Comparison of ENCODE assay signal across 15 cellular contexts in the genomic region with DNA sequence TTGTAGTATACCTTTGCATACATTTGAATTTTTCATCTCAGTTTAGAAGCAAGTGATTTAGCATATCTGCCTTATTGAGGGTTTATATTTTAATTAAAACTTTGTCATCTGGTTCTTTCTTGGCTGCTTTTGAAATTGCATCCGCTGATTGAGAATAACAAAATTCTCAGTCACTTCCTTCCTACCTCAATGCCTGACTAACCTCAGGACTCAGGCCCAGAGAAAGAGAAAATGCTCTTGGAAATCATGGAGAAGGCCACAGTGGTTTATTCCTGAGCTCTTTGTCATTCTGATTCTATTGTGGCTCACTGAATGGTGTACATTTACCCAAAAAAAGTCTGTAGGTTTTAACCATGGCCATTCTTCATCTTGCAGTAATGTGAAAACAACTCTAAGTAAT.
A peak's percentile ranks its signal among the peaks of the same experiment; 100 is the strongest.
DNase-seq lines count a peak whose midpoint lies in the region; ATAC-seq, FAIRE-seq and TF ChIP-seq lines count a peak whose summit lies in the region.
"Had no signal": no experiment of that assay in that cellular context is flagged by ENCODE, and none has a peak within 500 bp of the region (broad histone marks: within the 10 kb centered on the region; RNA-seq: fewer than 3 reads in every experiment).

No MANE protein-coding gene starts in this region.

- no peak for TF ChIP-seq CTCF in K562 (IDR thresholded peaks at IDR 0.05 in 2 of 3, conservative IDR thresholded peaks at IDR 0.05 in 1 of 3; ENCODE audit: insufficient read depth in 2 of 3, low read depth in 1 of 3, low read length in 3 of 3)

- in situ Hi-C loops in K562 (cut with MboI) = loop anchor here (5.0 kb wide), 1 partner anchor 151 kb away; no protein-coding TSS in a partner anchor

- no peak overlapping the region for H3K4me3 Mint-ChIP-seq in T-helper 17 cell
- H3K4me3 Mint-ChIP-seq: activated naive CD8-positive, alpha-beta T cell had no signal

- peak overlapping the region in 9 of 11 experiments; percentile 17 to 62 (median 49); a peak in 14 of 22 replicates for H3K4me2 ChIP-seq in BLaER1 treated with 17β-estradiol and CSF1 and Interleukin-3, amounts not matched to agents 10 nM and 100 nM
- no peak overlapping the region for H3K4me2 ChIP-seq in K562 (ENCODE audit: insufficient read depth, low read length)

- H3K27me3 Mint-ChIP-seq in T-helper 17 cell = no peaks in the 10 kb centered on the region

- CTCF ChIA-PET in K562 (lab: Yijun Ruan, JAX; ENCODE audit: low intra/inter-chr PET ratio) = interaction anchor here (1.6 kb wide), 1 partner anchor 149 kb away, joined by 7 read pairs; no protein-coding TSS in a partner anchor

- H3K4me1 ChIP-seq in BLaER1 treated with 17β-estradiol and CSF1 and Interleukin-3, amounts not matched to agents 10 nM and 100 nM = peaks cover 10 to 20% (median 16%) of the 10 kb centered on the region in 10 experiments; a peak in 18 of 20 replicates
- peaks cover 0 to 9% of the 10 kb centered on the region in 2 experiments; a peak in 2 of 5 replicates for H3K4me1 ChIP-seq in K562 (replicated peaks in 1 of 2; ENCODE audit: control insufficient read depth in 2 of 2, insufficient read depth in 2 of 2, low read length in 2 of 2)

- peak overlapping the region in 3 of 11 experiments; percentile 1 to 31 (median 29); a peak in 3 of 22 replicates for H3K27ac ChIP-seq in BLaER1 treated with 17β-estradiol and CSF1 and Interleukin-3, amounts not matched to agents 10 nM and 100 nM
- H3K27ac ChIP-seq in K562 (ENCODE audit: extremely low read depth, low read depth, low read length) = no peak overlapping the region
- H3K27ac ChIP-seq: C4-2B, heart left ventricle, RWPE1 had no signal

- 45% methylated on average over 1 of the region's 1 CpG for WGBS in K562 (ENCODE audit: insufficient coverage, low coverage, missing lambda C conversion rate)

- peak overlapping the region in 1 of 11 experiments; percentile 41; a peak in 1 of 22 replicates for H3K9ac ChIP-seq in BLaER1 treated with 17β-estradiol and CSF1 and Interleukin-3, amounts not matched to agents 10 nM and 100 nM
- no peak overlapping the region for H3K9ac ChIP-seq in K562 (ENCODE audit: insufficient read depth in 1 of 2, low read depth in 2 of 2, low read length in 2 of 2)

- no peak for TF ChIP-seq EP300 in K562 (IDR thresholded peaks at IDR 0.05; ENCODE audit: low read length)

- FAIRE-seq in K562 (lab: Jason Lieb, UNC) = no peak

- no peak overlapping the region for H3K27ac Mint-ChIP-seq in T-helper 17 cell
- H3K27ac Mint-ChIP-seq: activated naive CD8-positive, alpha-beta T cell had no signal

- no peak for TF ChIP-seq POLR2A in K562 (conservative IDR thresholded peaks at IDR 0.05)

- no TSS peak for BruUV-seq in K562 (replicated peaks; lab: Mats Ljungman, UMichigan)

- DNase-seq in HS-5 (ENCODE audit: low read depth) = peak; percentile 23
- DNase-seq in K562 (ENCODE audit: extremely low read depth in 1 of 4, low spot score in 3 of 4) = no peak
- DNase-seq in lung microvascular endothelial cell (ENCODE audit: low read depth in 2 of 2) = peak; percentile 25 to 74
- DNase-seq in stimulated activated CD8-positive, alpha-beta memory T cell treated with anti-CD3 and anti-CD28 coated beads, Interleukin-4, amount 100 ng/mL, for 48 hours = no peak
- no peak for DNase-seq in T-helper 17 cell
- DNase-seq in activated CD4-positive, alpha-beta T cell treated with anti-CD3 and anti-CD28 coated beads for 4 hours = no peak
- DNase-seq: heart left ventricle, left colon, T-helper 1 cell had no signal

- no peak for ATAC-seq in K562
- no peak for ATAC-seq in GM21576 (IDR thresholded peaks at IDR 0.05; ENCODE audit: unreplicated experiment)
- no peak for ATAC-seq in T-helper 17 cell
- ATAC-seq: activated CD4-positive, CD25-positive, alpha-beta regulatory T cell treated with anti-CD3 and anti-CD28 coated beads, Interleukin-2, amount 50 U/mL, for 24 hours; left colon had no signal

- no peaks in the 10 kb centered on the region for H3K27me3 ChIP-seq in BLaER1 treated with 17β-estradiol and CSF1 and Interleukin-3, amounts not matched to agents 10 nM and 100 nM
- no peaks in the 10 kb centered on the region for H3K27me3 ChIP-seq in K562 (ENCODE audit: control insufficient read depth in 2 of 2, insufficient read depth in 2 of 2, low read length in 2 of 2)
- H3K27me3 ChIP-seq: heart left ventricle had no signal

- no peaks in the 10 kb centered on the region for H3K4me1 Mint-ChIP-seq in T-helper 17 cell

- H3K36me3 ChIP-seq in BLaER1 treated with 17β-estradiol and CSF1 and Interleukin-3, amounts not matched to agents 10 nM and 100 nM = no peaks in the 10 kb centered on the region
- H3K36me3 ChIP-seq in K562 (ENCODE audit: control insufficient read depth, insufficient read depth, low read length) = no peaks in the 10 kb centered on the region
- H3K36me3 ChIP-seq: heart left ventricle had no signal

- no peaks in the 10 kb centered on the region; a peak in 1 of 22 replicates for H3K9me3 ChIP-seq in BLaER1 treated with 17β-estradiol and CSF1 and Interleukin-3, amounts not matched to agents 10 nM and 100 nM (replicated peaks in 1 of 11)
- H3K9me3 ChIP-seq in K562 (replicated peaks; ENCODE audit: control insufficient read depth, insufficient read depth, low read depth, low read length) (no peaks in the 10 kb centered on the region), T-helper 17 cell (ENCODE audit: control insufficient read depth, low read length, poor library complexity, severe bottlenecking) (no peaks in the 10 kb centered on the region)

- TF ChIP-seq RAD21 in K562 (CRISPR knock-in tag; conservative IDR thresholded peaks at IDR 0.05 in 1 of 2, IDR thresholded peaks at IDR 0.05 in 1 of 2) = no peak

- H3K4me3 ChIP-seq in BLaER1 treated with 17β-estradiol and CSF1 and Interleukin-3, amounts not matched to agents 10 nM and 100 nM = no peak overlapping the region
- H3K4me3 ChIP-seq in K562 = no peak overlapping the region
- H3K4me3 ChIP-seq: heart left ventricle had no signal

- intact Hi-C loops in K562 (cut with micrococcal nuclease) = no loop called here

- H4K20me1 ChIP-seq in BLaER1 treated with 17β-estradiol and CSF1 and Interleukin-3, amounts not matched to agents 10 nM and 100 nM = no peaks in the 10 kb centered on the region
- no peaks in the 10 kb centered on the region for H4K20me1 ChIP-seq in K562 (replicated peaks; ENCODE audit: control insufficient read depth, insufficient read depth, low read length)

- H3K36me3 Mint-ChIP-seq in T-helper 17 cell (ENCODE audit: low read depth) = no peaks in the 10 kb centered on the region
- H3K36me3 Mint-ChIP-seq: activated naive CD8-positive, alpha-beta T cell had no signal

- H3K79me2 ChIP-seq in K562 (ENCODE audit: control insufficient read depth, insufficient read depth, low read length) = no peaks in the 10 kb centered on the region

- peak overlapping the region; percentile 41; the same call in 1 of the 2 replicates for H2AFZ ChIP-seq in K562 (ENCODE audit: low read depth, low read length)

- POLR2A ChIA-PET in K562 (lab: Yijun Ruan, JAX) = no interaction called here

- H3K9me1 ChIP-seq in K562 (ENCODE audit: control insufficient read depth, insufficient read depth, low read length) = no peaks in the 10 kb centered on the region

TF ChIP-seq in K562, 482 proteins besides CTCF, POLR2A, EP300 and RAD21 (continues in another document):
- TF ChIP-seq, protein P1, sequence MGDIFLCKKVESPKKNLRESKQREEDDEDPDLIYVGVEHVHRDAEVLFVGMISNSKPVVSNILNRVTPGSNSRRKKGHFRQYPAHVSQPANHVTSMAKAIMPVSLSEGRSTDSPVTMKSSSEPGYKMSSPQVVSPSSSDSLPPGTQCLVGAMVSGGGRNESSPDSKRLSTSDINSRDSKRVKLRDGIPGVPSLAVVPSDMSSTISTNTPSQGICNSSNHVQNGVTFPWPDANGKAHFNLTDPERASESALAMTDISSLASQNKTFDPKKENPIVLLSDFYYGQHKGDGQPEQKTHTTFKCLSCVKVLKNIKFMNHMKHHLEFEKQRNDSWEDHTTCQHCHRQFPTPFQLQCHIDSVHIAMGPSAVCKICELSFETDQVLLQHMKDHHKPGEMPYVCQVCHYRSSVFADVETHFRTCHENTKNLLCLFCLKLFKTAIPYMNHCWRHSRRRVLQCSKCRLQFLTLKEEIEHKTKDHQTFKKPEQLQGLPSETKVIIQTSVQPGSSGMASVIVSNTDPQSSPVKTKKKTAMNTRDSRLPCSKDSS (IDR thresholded peaks at IDR 0.05; ENCODE audit: low read depth, partially characterized antibody) = no peak
- no peak for TF ChIP-seq TFAM (CRISPR knock-in tag; conservative IDR thresholded peaks at IDR 0.05)
- TF ChIP-seq ZFP36 (IDR thresholded peaks at IDR 0.05; ENCODE audit: low read depth, low read length, partially characterized antibody) = no peak
- TF ChIP-seq, protein P2, sequence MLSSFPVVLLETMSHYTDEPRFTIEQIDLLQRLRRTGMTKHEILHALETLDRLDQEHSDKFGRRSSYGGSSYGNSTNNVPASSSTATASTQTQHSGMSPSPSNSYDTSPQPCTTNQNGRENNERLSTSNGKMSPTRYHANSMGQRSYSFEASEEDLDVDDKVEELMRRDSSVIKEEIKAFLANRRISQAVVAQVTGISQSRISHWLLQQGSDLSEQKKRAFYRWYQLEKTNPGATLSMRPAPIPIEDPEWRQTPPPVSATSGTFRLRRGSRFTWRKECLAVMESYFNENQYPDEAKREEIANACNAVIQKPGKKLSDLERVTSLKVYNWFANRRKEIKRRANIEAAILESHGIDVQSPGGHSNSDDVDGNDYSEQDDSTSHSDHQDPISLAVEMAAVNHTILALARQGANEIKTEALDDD (IDR thresholded peaks at IDR 0.05) = no peak
- TF ChIP-seq SRSF3 (IDR thresholded peaks at IDR 0.05; ENCODE audit: insufficient read depth, low read length) = no peak
- TF ChIP-seq TEAD1 (CRISPR knock-in tag; IDR thresholded peaks at IDR 0.05) = no peak
- no peak for TF ChIP-seq ADNP (tag; IDR thresholded peaks at IDR 0.05)
- TF ChIP-seq, protein P3, sequence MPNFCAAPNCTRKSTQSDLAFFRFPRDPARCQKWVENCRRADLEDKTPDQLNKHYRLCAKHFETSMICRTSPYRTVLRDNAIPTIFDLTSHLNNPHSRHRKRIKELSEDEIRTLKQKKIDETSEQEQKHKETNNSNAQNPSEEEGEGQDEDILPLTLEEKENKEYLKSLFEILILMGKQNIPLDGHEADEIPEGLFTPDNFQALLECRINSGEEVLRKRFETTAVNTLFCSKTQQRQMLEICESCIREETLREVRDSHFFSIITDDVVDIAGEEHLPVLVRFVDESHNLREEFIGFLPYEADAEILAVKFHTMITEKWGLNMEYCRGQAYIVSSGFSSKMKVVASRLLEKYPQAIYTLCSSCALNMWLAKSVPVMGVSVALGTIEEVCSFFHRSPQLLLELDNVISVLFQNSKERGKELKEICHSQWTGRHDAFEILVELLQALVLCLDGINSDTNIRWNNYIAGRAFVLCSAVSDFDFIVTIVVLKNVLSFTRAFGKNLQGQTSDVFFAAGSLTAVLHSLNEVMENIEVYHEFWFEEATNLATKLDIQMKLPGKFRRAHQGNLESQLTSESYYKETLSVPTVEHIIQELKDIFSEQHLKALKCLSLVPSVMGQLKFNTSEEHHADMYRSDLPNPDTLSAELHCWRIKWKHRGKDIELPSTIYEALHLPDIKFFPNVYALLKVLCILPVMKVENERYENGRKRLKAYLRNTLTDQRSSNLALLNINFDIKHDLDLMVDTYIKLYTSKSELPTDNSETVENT (CRISPR knock-in tag; IDR thresholded peaks at IDR 0.05) = no peak
- TF ChIP-seq HMG20A (CRISPR knock-in tag; conservative IDR thresholded peaks at IDR 0.05) = no peak

Comparison
In these comparisons a context has a peak if more than half of its experiments do, and no peak if none do; other contexts are left out.
1. DNase-seq: peak in HS-5 (single experiment) and lung microvascular endothelial cell (2 of 2); none in K562 (0 of 4), stimulated activated CD8-positive, alpha-beta memory T cell treated with anti-CD3 and anti-CD28 coated beads, Interleukin-4, amount 100 ng/mL, for 48 hours (single experiment), T-helper 17 cell (0 of 3) and activated CD4-positive, alpha-beta T cell treated with anti-CD3 and anti-CD28 coated beads for 4 hours (0 of 2).